ENCODE assay signal across 7 cellular contexts in the genomic region with DNA sequence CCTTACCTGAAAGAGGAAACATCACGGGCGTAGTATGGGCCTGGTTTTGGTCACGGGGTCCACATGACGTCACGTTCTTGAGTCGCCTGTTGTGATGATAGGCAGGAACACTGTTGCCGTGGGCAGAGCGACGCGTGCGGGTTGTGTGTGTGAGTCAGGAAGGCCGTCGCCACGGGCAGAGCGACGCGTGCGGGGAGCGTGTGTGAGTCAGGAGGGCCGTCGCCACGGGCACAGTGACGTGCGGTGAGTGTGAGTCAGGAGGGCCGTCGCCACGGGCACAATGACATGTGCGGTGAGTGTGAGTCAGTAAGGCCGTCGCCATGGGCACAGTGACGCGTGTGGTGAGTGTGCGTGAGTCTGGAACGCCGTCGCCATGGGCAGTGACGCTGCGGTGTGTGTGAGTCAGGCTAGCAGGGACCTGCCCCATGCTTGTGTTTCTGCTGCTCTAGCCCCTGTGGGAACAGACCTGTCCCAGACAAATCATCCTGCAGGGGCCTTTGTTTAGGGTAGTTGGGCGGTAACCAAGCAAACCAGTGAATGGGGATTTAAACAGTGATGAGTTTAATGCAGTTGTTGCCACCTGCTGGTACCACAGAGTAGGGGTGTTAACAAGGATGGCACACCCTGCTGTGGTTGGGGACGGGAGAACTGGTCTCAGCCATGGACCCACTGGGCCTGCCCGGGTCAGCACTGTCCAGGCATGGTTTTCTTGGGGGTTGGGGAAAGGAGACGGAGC. TPM values are rescaled to one million over a fixed set of nuclear protein-coding genes. Genes with fewer than 3 reads are reported as not detected.
DNase-seq lines count a peak whose midpoint lies in the region; TF ChIP-seq lines count a peak whose summit lies in the region.

No MANE protein-coding gene starts in this region.

- H3K27me3 ChIP-seq in neural cell (ENCODE audit: insufficient read depth, low read depth, low read length), result no peaks in the 10 kb centered on the region

- H4K20me1 ChIP-seq in neural cell (ENCODE audit: insufficient read depth), result no peaks in the 10 kb centered on the region

- no peaks in the 10 kb centered on the region for H3F3A ChIP-seq in neural cell (ENCODE audit: insufficient read depth, low read length, poor library complexity, severe bottlenecking)

- no peak overlapping the region for H2AFZ ChIP-seq in neural cell (ENCODE audit: low read depth, low read length)

- no peak overlapping the region for H3K9ac ChIP-seq in neural cell (ENCODE audit: low read length)

- H3K9me2 ChIP-seq in neural cell (ENCODE audit: insufficient read depth, low read length), result no peaks in the 10 kb centered on the region

- no peaks in the 10 kb centered on the region for H3K36me3 ChIP-seq in neural cell (ENCODE audit: insufficient read depth, low read length)

- no peak overlapping the region for H3K27ac ChIP-seq in neural cell (ENCODE audit: low read length)

- peak; percentile 17 for TF ChIP-seq CTCF in neural cell (IDR thresholded peaks at IDR 0.05; ENCODE audit: poor library complexity, severe bottlenecking)

- no peaks in the 10 kb centered on the region for H3K9me3 ChIP-seq in neural cell (ENCODE audit: low read length)

- TF ChIP-seq EP300 in neural cell (conservative IDR thresholded peaks at IDR 0.05; ENCODE audit: poor library complexity, severe bottlenecking), result no peak

- no peak overlapping the region for H3K4me3 ChIP-seq in neural cell (ENCODE audit: low read length)

- no peak overlapping the region for H3K4me2 ChIP-seq in neural cell (ENCODE audit: low read length)

- DNase-seq in HT-29 (ENCODE audit: low spot score) (peak; percentile 99), T-helper 22 cell (ENCODE audit: low read depth) (peak; percentile 88), brain pericyte (ENCODE audit: low read depth, low spot score) (peak; percentile 97), ureter (ENCODE audit: low spot score) (peak; percentile 63), HuH-7 (ENCODE audit: low spot score) (no peak), NCI-H446 (lab: John Stamatoyannopoulos, UW) (no peak)

- H3K79me2 ChIP-seq in neural cell (replicated peaks; ENCODE audit: insufficient read depth, low read length), result no peaks in the 10 kb centered on the region

- TF ChIP-seq RAD21 in neural cell (conservative IDR thresholded peaks at IDR 0.05), result no peak

TF ChIP-seq in neural cell, 6 proteins besides CTCF, POLR2A, EP300 and RAD21:
- no peak for TF ChIP-seq TAF1 (IDR thresholded peaks at IDR 0.05; ENCODE audit: low read depth)
- no peak for TF ChIP-seq POLR2AphosphoS5 (IDR thresholded peaks at IDR 0.05)
- TF ChIP-seq, protein P1, sequence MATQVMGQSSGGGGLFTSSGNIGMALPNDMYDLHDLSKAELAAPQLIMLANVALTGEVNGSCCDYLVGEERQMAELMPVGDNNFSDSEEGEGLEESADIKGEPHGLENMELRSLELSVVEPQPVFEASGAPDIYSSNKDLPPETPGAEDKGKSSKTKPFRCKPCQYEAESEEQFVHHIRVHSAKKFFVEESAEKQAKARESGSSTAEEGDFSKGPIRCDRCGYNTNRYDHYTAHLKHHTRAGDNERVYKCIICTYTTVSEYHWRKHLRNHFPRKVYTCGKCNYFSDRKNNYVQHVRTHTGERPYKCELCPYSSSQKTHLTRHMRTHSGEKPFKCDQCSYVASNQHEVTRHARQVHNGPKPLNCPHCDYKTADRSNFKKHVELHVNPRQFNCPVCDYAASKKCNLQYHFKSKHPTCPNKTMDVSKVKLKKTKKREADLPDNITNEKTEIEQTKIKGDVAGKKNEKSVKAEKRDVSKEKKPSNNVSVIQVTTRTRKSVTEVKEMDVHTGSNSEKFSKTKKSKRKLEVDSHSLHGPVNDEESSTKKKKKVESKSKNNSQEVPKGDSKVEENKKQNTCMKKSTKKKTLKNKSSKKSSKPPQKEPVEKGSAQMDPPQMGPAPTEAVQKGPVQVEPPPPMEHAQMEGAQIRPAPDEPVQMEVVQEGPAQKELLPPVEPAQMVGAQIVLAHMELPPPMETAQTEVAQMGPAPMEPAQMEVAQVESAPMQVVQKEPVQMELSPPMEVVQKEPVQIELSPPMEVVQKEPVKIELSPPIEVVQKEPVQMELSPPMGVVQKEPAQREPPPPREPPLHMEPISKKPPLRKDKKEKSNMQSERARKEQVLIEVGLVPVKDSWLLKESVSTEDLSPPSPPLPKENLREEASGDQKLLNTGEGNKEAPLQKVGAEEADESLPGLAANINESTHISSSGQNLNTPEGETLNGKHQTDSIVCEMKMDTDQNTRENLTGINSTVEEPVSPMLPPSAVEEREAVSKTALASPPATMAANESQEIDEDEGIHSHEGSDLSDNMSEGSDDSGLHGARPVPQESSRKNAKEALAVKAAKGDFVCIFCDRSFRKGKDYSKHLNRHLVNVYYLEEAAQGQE (IDR thresholded peaks at IDR 0.05; ENCODE audit: borderline replicate concordance), result no peak
- no peak for TF ChIP-seq EZH2 (IDR thresholded peaks at IDR 0.05; ENCODE audit: borderline replicate concordance, insufficient read depth, low read length, poor library complexity, severe bottlenecking)
- no peak for TF ChIP-seq SMC3 (conservative IDR thresholded peaks at IDR 0.05; ENCODE audit: poor library complexity)

RNA-seq across cellular contexts. Expression of a gene that starts 19.8 kb away (rescaled TPM):
- 73.9 and 81.7 TPM in 2 replicates for total RNA-seq in HT-29 (2014; rRNA removed; shearing (Covaris generic))
- polyA plus RNA-seq in neural cell, result 2.1 and 2.6 TPM in 2 replicates
- 2.1 and 2.4 TPM in 2 replicates for polyA minus RNA-seq in neural cell
- 1.7 TPM for total RNA-seq in ureter

RNA-seq across cellular contexts. Expression of a gene that starts 19.9 kb away (rescaled TPM):
- 87.6 and 111 TPM in 2 replicates for total RNA-seq in HT-29 (2014; rRNA removed; shearing (Covaris generic))
- polyA plus RNA-seq in neural cell, result 50.4 and 51.3 TPM in 2 replicates
- polyA minus RNA-seq in neural cell, result 50.4 and 55.8 TPM in 2 replicates
- total RNA-seq in ureter, result 63.6 TPM

Comparison
In these comparisons a context has a peak if more than half of its experiments do, and no peak if none do; other contexts are left out.
1. DNase-seq: peak in HT-29 (single experiment), T-helper 22 cell (single experiment), brain pericyte (single experiment) and ureter (single experiment); none in HuH-7 (single experiment) and NCI-H446 (0 of 2).
2. RNA of a gene that starts 19.8 kb away (total RNA-seq): 73.9 to 81.7 TPM in HT-29; 1.7 TPM in ureter (single experiment); every median in the first group is over 10 times any median in the second.